In the genomic region with DNA sequence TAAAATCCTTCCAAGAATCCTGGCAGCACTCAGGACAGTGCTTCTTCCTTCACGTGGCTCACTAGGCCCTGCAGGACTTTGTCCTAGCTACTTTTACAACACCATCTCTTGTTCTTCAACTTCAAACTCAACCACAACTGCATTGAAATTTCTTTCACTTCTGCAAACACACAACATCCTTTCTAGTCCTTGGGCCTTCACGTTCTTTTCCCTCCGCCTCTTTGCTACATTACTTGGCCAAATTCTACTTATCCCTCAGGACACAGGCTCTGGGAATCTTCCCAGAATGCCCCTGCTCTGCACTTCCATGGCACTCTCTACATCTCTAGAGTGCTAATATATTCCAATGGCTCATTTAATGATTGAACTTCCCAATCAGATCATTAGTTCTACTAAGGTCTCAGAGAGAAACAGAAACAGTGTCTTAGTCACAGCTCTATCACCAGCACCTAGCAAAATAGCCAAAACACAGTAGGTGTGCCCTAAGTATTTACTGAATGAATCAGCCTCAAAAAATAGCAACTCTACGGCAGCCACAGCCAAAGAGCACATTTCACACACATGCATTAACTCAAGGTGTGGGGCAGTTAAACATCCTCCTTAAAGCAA, we compare ENCODE assay signal across 9 cellular contexts.
DNase-seq lines count a peak whose midpoint lies in the region; ATAC-seq and TF ChIP-seq lines count a peak whose summit lies in the region.
"Had no signal": no experiment of that assay in that cellular context is flagged by ENCODE, and none has a peak within 500 bp of the region (broad histone marks: within the 10 kb centered on the region; RNA-seq: fewer than 3 reads in every experiment).

No MANE protein-coding gene starts in this region.

- no peak for TF ChIP-seq CTCF in astrocyte of the spinal cord (IDR thresholded peaks at IDR 0.05; ENCODE audit: low read depth, low read length)

- in situ Hi-C loops in astrocyte of the spinal cord (cut with HindIII; ENCODE audit: low sequenced_read_pairs): no loop called here
- in situ Hi-C loops in KBM-7 (cut with MboI; ENCODE audit: low pct_unique_long_range_greater_than_20kb, low sequenced_read_pairs): no loop called here

- DNase-seq in CD1c-positive myeloid dendritic cell (ENCODE audit: extremely low spot score) (peak; percentile 45), astrocyte of the spinal cord (ENCODE audit: low read depth, low spot score) (peak; percentile 53), KBM-7 (no peak), iPS-NIHi11 (ENCODE audit: low spot score) (no peak), superior temporal gyrus (ENCODE audit: extremely low spot score) (no peak), NCI-H526 treated with DMSO at 0.1 percent for 48 hours (lab: John Stamatoyannopoulos, UW) (no peak)
- DNase-seq: heart right ventricle had no signal

- no peak overlapping the region for H3K4me3 ChIP-seq in astrocyte of the spinal cord (ENCODE audit: low read depth, low read length)
- H3K4me3 ChIP-seq: heart right ventricle had no signal

- ATAC-seq in GM19395 (IDR thresholded peaks at IDR 0.05; ENCODE audit: unreplicated experiment) (peak; percentile 96), HG03135 (IDR thresholded peaks at IDR 0.05; ENCODE audit: unreplicated experiment) (peak; percentile 92)

Comparison
In these comparisons a context has a peak if more than half of its experiments do, and no peak if none do; other contexts are left out.
1. DNase-seq: peak in CD1c-positive myeloid dendritic cell (single experiment) and astrocyte of the spinal cord (single experiment); none in KBM-7 (single experiment), iPS-NIHi11 (single experiment), superior temporal gyrus (single experiment) and NCI-H526 treated with DMSO at 0.1 percent for 48 hours (single experiment).